3 cellular contexts compared by ENCODE assay signal in the genomic region with DNA sequence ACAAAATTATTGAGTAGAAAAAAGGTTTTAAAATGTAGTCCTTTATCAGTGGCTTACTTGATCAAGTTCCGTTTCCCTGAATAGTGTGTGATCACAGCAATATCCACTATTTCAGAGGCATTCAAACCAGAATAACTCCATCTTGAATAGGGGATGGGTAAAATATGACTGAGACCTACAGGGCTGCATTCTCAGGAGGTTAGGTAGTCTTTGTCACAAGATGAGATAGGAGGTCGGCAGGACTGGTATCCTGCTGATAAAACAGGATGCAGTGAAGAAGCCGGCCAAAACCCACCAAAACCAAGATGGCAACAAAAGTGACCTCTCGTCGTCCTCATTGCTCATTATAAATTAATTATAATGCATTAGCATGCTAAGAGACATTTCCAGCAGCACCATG. TPM values are rescaled to one million over a fixed set of nuclear protein-coding genes. Genes with fewer than 3 reads are reported as not detected.
"Had no signal": no experiment of that assay in that cellular context is flagged by ENCODE, and none has a peak within 500 bp of the region (broad histone marks: within the 10 kb centered on the region; RNA-seq: fewer than 3 reads in every experiment).

No MANE protein-coding gene starts in this region.

- H3K4me3 ChIP-seq: GM12878 had no signal

- ATAC-seq: GM12878 had no signal

- DNase-seq: GDM1, GF-D8 had no signal

RNA-seq across cellular contexts. Expression of a gene that starts 27.2 kb away (rescaled TPM):
- total RNA-seq: GM12878 had no signal
- polyA plus RNA-seq: GM12878 had no signal

RNA-seq across cellular contexts. Expression of a gene that starts 32.0 kb away (rescaled TPM):
- total RNA-seq: GM12878 had no signal
- polyA plus RNA-seq: GM12878 had no signal
